ENCODE assay signal across 1 cellular context in genomic region chr7:25116621-25117020, GRCh38.
TF ChIP-seq lines count a peak whose summit lies in the region.

No MANE protein-coding gene starts in this region.

TF ChIP-seq in K562, 482 proteins besides CTCF, POLR2A, EP300 and RAD21 (continued from another document and continues in another):
- TF ChIP-seq, protein P1, sequence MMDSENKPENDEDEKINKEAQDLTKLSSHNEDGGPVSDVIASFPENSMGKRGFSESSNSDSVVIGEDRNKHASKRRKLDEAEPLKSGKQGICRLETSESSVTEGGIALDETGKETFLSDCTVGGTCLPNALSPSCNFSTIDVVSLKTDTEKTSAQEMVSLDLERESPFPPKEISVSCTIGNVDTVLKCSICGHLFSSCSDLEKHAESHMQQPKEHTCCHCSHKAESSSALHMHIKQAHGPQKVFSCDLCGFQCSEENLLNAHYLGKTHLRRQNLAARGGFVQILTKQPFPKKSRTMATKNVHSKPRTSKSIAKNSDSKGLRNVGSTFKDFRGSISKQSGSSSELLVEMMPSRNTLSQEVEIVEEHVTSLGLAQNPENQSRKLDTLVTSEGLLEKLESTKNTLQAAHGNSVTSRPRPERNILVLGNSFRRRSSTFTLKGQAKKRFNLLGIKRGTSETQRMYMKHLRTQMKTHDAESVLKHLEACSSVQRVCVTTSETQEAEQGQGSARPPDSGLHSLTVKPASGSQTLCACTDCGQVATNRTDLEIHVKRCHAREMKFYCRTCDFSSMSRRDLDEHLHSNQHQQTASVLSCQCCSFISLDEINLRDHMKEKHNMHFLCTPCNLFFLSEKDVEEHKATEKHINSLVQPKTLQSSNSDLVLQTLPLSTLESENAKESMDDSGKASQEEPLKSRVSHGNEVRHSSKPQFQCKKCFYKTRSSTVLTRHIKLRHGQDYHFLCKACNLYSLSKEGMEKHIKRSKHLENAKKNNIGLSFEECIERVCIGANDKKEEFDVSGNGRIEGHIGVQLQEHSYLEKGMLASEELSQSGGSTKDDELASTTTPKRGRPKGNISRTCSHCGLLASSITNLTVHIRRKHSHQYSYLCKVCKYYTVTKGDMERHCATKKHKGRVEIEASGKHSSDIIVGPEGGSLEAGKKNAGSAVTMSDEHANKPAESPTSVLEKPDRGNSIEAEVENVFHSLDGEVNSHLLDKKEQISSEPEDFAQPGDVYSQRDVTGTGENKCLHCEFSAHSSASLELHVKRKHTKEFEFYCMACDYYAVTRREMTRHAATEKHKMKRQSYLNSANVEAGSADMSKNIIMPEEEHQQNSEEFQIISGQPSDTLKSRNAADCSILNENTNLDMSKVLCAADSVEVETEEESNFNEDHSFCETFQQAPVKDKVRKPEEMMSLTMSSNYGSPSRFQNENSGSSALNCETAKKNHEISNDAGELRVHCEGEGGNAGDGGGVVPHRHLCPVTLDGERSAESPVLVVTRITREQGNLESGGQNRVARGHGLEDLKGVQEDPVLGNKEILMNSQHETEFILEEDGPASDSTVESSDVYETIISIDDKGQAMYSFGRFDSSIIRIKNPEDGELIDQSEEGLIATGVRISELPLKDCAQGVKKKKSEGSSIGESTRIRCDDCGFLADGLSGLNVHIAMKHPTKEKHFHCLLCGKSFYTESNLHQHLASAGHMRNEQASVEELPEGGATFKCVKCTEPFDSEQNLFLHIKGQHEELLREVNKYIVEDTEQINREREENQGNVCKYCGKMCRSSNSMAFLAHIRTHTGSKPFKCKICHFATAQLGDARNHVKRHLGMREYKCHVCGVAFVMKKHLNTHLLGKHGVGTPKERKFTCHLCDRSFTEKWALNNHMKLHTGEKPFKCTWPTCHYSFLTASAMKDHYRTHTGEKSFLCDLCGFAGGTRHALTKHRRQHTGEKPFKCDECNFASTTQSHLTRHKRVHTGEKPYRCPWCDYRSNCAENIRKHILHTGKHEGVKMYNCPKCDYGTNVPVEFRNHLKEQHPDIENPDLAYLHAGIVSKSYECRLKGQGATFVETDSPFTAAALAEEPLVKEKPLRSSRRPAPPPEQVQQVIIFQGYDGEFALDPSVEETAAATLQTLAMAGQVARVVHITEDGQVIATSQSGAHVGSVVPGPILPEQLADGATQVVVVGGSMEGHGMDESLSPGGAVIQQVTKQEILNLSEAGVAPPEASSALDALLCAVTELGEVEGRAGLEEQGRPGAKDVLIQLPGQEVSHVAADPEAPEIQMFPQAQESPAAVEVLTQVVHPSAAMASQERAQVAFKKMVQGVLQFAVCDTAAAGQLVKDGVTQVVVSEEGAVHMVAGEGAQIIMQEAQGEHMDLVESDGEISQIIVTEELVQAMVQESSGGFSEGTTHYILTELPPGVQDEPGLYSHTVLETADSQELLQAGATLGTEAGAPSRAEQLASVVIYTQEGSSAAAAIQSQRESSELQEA (IDR thresholded peaks at IDR 0.05; ENCODE audit: low read depth) = no peak
- TF ChIP-seq MBD2 (IDR thresholded peaks at IDR 0.05; ENCODE audit: borderline replicate concordance, low read depth) (no peak), ZEB2 (IDR thresholded peaks at IDR 0.05) (no peak), HLTF (IDR thresholded peaks at IDR 0.05) (no peak), STAT6 (CRISPR knock-in tag; IDR thresholded peaks at IDR 0.05) (no peak), ZNF644 (tag; IDR thresholded peaks at IDR 0.05; ENCODE audit: low read depth) (no peak), MTA2 (IDR thresholded peaks at IDR 0.05; ENCODE audit: low read depth) (no peak), HOXB6 (CRISPR knock-in tag; IDR thresholded peaks at IDR 0.05; ENCODE audit: borderline replicate concordance) (no peak), KDM2B (CRISPR knock-in tag; IDR thresholded peaks at IDR 0.05) (no peak), RFX5 (IDR thresholded peaks at IDR 0.05; ENCODE audit: low read depth, low read length) (no peak), HNRNPH1 (optimal IDR thresholded peaks at IDR 0.05; ENCODE audit: low read depth, low read length) (no peak), NR4A1 (CRISPR knock-in tag; IDR thresholded peaks at IDR 0.05) (no peak), NR4A1 (tag; IDR thresholded peaks at IDR 0.05) (no peak), TGIF2 (CRISPR knock-in tag; IDR thresholded peaks at IDR 0.05) (no peak), CBX8 (IDR thresholded peaks at IDR 0.05; ENCODE audit: borderline replicate concordance, extremely low read depth, low read depth, low read length, poor library complexity, severe bottlenecking) (no peak), NRF1 (conservative IDR thresholded peaks at IDR 0.05 in 1 of 2, IDR thresholded peaks at IDR 0.05 in 1 of 2) (no peak), ZBTB7A (IDR thresholded peaks at IDR 0.05; ENCODE audit: borderline replicate concordance, control insufficient read depth, low read depth, low read length) (no peak), CHD1 (IDR thresholded peaks at IDR 0.05; ENCODE audit: low read length) (no peak), SMC3 (conservative IDR thresholded peaks at IDR 0.05; ENCODE audit: insufficient read depth, low read depth, low read length) (no peak), ZNF584 (CRISPR knock-in tag; IDR thresholded peaks at IDR 0.05; ENCODE audit: low read depth) (no peak), FUS (optimal IDR thresholded peaks at IDR 0.05; ENCODE audit: low read depth, low read length) (no peak), ZNF699 (CRISPR knock-in tag; IDR thresholded peaks at IDR 0.05; ENCODE audit: insufficient replicate concordance) (no peak), CAMTA2 (CRISPR knock-in tag; conservative IDR thresholded peaks at IDR 0.05) (no peak), ZKSCAN1 (IDR thresholded peaks at IDR 0.05; ENCODE audit: low read depth, low read length) (no peak), ZFP30 (CRISPR knock-in tag; IDR thresholded peaks at IDR 0.05; ENCODE audit: borderline replicate concordance) (no peak), ZNF316 (IDR thresholded peaks at IDR 0.05) (peak; percentile 83), ZNF140 (CRISPR knock-in tag; IDR thresholded peaks at IDR 0.05) (no peak), MAFF (IDR thresholded peaks at IDR 0.05; ENCODE audit: low read length) (peak; percentile 12; the same call in 1 of the 2 replicates), TEAD4 (IDR thresholded peaks at IDR 0.05; ENCODE audit: low read length) (no peak), TEAD4 (CRISPR knock-in tag; IDR thresholded peaks at IDR 0.05; ENCODE audit: borderline replicate concordance) (no peak), PTBP1 (IDR thresholded peaks at IDR 0.05; ENCODE audit: low read depth, low read length) (no peak), CC2D1A (IDR thresholded peaks at IDR 0.05) (no peak), ZNF707 (CRISPR knock-in tag; conservative IDR thresholded peaks at IDR 0.05) (no peak), KAT8 (IDR thresholded peaks at IDR 0.05; ENCODE audit: low read depth) (no peak), ZNF384 (IDR thresholded peaks at IDR 0.05; ENCODE audit: low read depth, low read length) (no peak), POLR2B (IDR thresholded peaks at IDR 0.05; ENCODE audit: low read depth, partially characterized antibody) (peak; percentile 46), POLR2AphosphoS2 (IDR thresholded peaks at IDR 0.05; ENCODE audit: low read length) (peak; percentile 0; the same call in 1 of the 2 replicates), ADNP (tag; IDR thresholded peaks at IDR 0.05) (no peak), FOSL1 (tag; conservative IDR thresholded peaks at IDR 0.05) (no peak), HNRNPL (IDR thresholded peaks at IDR 0.05; ENCODE audit: low read depth, low read length) (no peak), HDAC3 (IDR thresholded peaks at IDR 0.05; ENCODE audit: borderline replicate concordance, partially characterized antibody) (no peak), EP400 (IDR thresholded peaks at IDR 0.05) (no peak), CCAR2 (IDR thresholded peaks at IDR 0.05; ENCODE audit: low read depth, low read length) (no peak), CBX3 (IDR thresholded peaks at IDR 0.05; ENCODE audit: borderline replicate concordance in 1 of 2, low read length in 2 of 2) (no peak), BRF1 (IDR thresholded peaks at IDR 0.05; ENCODE audit: borderline replicate concordance, extremely low read depth, insufficient read length) (no peak), FOXO4 (CRISPR knock-in tag; IDR thresholded peaks at IDR 0.05) (no peak), FOXA1 (IDR thresholded peaks at IDR 0.05; ENCODE audit: borderline replicate concordance) (no peak), EHMT2 (IDR thresholded peaks at IDR 0.05) (peak; percentile 70; the same call in 1 of the 2 replicates), ZNF436 (CRISPR knock-in tag; IDR thresholded peaks at IDR 0.05) (no peak), C11orf30 (IDR thresholded peaks at IDR 0.05; ENCODE audit: low read depth) (peak; percentile 76), MAFG (tag; conservative IDR thresholded peaks at IDR 0.05) (peak; percentile 52), MEF2A (IDR thresholded peaks at IDR 0.05; ENCODE audit: control insufficient read depth, low read depth, low read length) (no peak), ZNF668 (CRISPR knock-in tag; IDR thresholded peaks at IDR 0.05) (no peak), MIER1 (IDR thresholded peaks at IDR 0.05; ENCODE audit: low read depth) (0 out of 2 replicates have a peak, but pooled peaks have one; percentile 37)
- TF ChIP-seq, protein P2, sequence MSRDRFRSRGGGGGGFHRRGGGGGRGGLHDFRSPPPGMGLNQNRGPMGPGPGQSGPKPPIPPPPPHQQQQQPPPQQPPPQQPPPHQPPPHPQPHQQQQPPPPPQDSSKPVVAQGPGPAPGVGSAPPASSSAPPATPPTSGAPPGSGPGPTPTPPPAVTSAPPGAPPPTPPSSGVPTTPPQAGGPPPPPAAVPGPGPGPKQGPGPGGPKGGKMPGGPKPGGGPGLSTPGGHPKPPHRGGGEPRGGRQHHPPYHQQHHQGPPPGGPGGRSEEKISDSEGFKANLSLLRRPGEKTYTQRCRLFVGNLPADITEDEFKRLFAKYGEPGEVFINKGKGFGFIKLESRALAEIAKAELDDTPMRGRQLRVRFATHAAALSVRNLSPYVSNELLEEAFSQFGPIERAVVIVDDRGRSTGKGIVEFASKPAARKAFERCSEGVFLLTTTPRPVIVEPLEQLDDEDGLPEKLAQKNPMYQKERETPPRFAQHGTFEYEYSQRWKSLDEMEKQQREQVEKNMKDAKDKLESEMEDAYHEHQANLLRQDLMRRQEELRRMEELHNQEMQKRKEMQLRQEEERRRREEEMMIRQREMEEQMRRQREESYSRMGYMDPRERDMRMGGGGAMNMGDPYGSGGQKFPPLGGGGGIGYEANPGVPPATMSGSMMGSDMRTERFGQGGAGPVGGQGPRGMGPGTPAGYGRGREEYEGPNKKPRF (IDR thresholded peaks at IDR 0.05; ENCODE audit: low read depth, low read length) = no peak
- TF ChIP-seq, protein P3, sequence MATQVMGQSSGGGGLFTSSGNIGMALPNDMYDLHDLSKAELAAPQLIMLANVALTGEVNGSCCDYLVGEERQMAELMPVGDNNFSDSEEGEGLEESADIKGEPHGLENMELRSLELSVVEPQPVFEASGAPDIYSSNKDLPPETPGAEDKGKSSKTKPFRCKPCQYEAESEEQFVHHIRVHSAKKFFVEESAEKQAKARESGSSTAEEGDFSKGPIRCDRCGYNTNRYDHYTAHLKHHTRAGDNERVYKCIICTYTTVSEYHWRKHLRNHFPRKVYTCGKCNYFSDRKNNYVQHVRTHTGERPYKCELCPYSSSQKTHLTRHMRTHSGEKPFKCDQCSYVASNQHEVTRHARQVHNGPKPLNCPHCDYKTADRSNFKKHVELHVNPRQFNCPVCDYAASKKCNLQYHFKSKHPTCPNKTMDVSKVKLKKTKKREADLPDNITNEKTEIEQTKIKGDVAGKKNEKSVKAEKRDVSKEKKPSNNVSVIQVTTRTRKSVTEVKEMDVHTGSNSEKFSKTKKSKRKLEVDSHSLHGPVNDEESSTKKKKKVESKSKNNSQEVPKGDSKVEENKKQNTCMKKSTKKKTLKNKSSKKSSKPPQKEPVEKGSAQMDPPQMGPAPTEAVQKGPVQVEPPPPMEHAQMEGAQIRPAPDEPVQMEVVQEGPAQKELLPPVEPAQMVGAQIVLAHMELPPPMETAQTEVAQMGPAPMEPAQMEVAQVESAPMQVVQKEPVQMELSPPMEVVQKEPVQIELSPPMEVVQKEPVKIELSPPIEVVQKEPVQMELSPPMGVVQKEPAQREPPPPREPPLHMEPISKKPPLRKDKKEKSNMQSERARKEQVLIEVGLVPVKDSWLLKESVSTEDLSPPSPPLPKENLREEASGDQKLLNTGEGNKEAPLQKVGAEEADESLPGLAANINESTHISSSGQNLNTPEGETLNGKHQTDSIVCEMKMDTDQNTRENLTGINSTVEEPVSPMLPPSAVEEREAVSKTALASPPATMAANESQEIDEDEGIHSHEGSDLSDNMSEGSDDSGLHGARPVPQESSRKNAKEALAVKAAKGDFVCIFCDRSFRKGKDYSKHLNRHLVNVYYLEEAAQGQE (CRISPR knock-in tag; IDR thresholded peaks at IDR 0.05; ENCODE audit: low read depth) = no peak
- TF ChIP-seq, protein P4, sequence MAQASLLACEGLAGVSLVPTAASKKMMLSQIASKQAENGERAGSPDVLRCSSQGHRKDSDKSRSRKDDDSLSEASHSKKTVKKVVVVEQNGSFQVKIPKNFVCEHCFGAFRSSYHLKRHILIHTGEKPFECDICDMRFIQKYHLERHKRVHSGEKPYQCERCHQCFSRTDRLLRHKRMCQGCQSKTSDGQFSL (CRISPR knock-in tag; IDR thresholded peaks at IDR 0.05) = no peak
- TF ChIP-seq, protein P4 (tag; IDR thresholded peaks at IDR 0.05) = no peak
